12 cellular contexts compared by ENCODE assay signal in the genomic region with DNA sequence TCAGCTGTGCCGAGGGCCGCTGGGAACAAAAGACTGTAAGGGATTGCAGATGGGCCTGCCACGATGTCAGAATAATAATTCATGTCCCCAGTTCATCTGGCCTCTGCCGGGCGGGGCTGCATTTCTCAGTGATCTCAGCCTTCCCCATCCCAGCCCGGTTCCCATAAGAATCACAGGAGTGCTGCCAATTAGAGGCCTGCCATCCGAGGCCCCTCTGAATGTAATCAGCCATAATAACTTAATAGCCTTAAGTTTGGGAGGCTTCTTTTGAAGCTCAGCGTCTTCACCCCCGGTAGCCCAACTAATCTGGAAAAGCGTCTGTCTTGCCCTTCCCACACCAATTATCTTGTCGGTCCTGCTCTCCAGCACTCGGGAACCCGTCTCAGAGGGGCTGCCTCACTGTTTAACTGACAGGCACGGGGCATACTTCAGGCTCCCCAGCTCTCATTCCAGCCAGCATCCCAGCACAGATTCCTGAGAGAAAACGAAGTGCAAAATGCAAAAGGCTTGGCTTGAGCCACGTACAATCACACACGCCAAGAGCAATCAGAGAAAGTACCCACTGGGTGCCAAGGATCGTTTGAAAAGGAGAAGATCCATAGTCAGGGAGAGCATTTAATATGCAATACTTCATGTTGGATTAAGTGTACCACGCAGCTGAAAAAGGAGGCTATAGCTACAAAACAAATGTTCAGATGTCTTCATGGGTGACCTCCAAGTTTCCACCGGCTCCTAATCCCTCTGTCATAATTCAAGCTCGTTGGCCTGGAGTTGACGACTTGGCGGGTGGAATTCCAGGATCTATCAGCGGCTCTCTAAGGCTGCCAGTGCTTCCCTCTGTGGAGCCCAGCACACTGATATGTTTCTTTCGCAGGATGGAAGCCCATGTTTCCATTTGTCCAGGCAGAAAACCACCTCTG. TPM values are rescaled to one million over a fixed set of nuclear protein-coding genes. Genes with fewer than 3 reads are reported as not detected.
DNase-seq lines count a peak whose midpoint lies in the region; ATAC-seq and TF ChIP-seq lines count a peak whose summit lies in the region.
"Had no signal": no experiment of that assay in that cellular context is flagged by ENCODE, and none has a peak within 500 bp of the region (broad histone marks: within the 10 kb centered on the region; RNA-seq: fewer than 3 reads in every experiment).

No MANE protein-coding gene starts in this region.

- ATAC-seq in stimulated activated memory B cell treated with anti-CD40 and anti-IgM and Interleukin-4, amounts not matched to agents 10 μg/mL and 1 μg/mL and 100 μg/mL, for 72 hours: no peak
- ATAC-seq in GM18511 (IDR thresholded peaks at IDR 0.05; ENCODE audit: unreplicated experiment): no peak
- ATAC-seq: stimulated activated naive CD8-positive, alpha-beta T cell treated with anti-CD3 and anti-CD28 coated beads, Interleukin-15, amount 100 ng/mL, for 72 hours had no signal

- peak overlapping the region; percentile 28 for H3K27ac ChIP-seq in caudate nucleus (ENCODE audit: low read depth, low read length)

- H3K27ac Mint-ChIP-seq in stimulated activated memory B cell treated with anti-CD40 and anti-IgM and Interleukin-4, amounts not matched to agents 10 μg/mL and 1 μg/mL and 100 μg/mL, for 72 hours: no peak overlapping the region
- no peak overlapping the region for H3K27ac Mint-ChIP-seq in CD14-positive monocyte
- H3K27ac Mint-ChIP-seq: stimulated activated naive CD8-positive, alpha-beta T cell treated with anti-CD3 and anti-CD28 coated beads, Interleukin-15, amount 100 ng/mL, for 72 hours had no signal

- intact Hi-C loops in CD14-positive monocyte (cut with micrococcal nuclease): no loop called here

- H3K27me3 Mint-ChIP-seq in stimulated activated memory B cell treated with anti-CD40 and anti-IgM and Interleukin-4, amounts not matched to agents 10 μg/mL and 1 μg/mL and 100 μg/mL, for 72 hours: peaks cover 10% of the 10 kb centered on the region
- H3K27me3 Mint-ChIP-seq in CD14-positive monocyte (ENCODE audit: low read depth in 3 of 3): peaks cover 5 to 12% (median 7%) of the 10 kb centered on the region in 3 donors
- H3K27me3 Mint-ChIP-seq: stimulated activated naive CD8-positive, alpha-beta T cell treated with anti-CD3 and anti-CD28 coated beads, Interleukin-15, amount 100 ng/mL, for 72 hours had no signal

- H3K4me3 Mint-ChIP-seq in stimulated activated memory B cell treated with anti-CD40 and anti-IgM and Interleukin-4, amounts not matched to agents 10 μg/mL and 1 μg/mL and 100 μg/mL, for 72 hours: no peak overlapping the region
- peak overlapping the region in 1 of 2 donors; percentile 31 for H3K4me3 Mint-ChIP-seq in CD14-positive monocyte
- H3K4me3 Mint-ChIP-seq: stimulated activated naive CD8-positive, alpha-beta T cell treated with anti-CD3 and anti-CD28 coated beads, Interleukin-15, amount 100 ng/mL, for 72 hours had no signal

- H3K36me3 Mint-ChIP-seq in stimulated activated memory B cell treated with anti-CD40 and anti-IgM and Interleukin-4, amounts not matched to agents 10 μg/mL and 1 μg/mL and 100 μg/mL, for 72 hours: no peaks in the 10 kb centered on the region
- H3K36me3 Mint-ChIP-seq in CD14-positive monocyte: no peaks in the 10 kb centered on the region

- TF ChIP-seq CTCF in CD14-positive monocyte (IDR thresholded peaks at IDR 0.05): no peak

- H3K9me3 Mint-ChIP-seq in stimulated activated memory B cell treated with anti-CD40 and anti-IgM and Interleukin-4, amounts not matched to agents 10 μg/mL and 1 μg/mL and 100 μg/mL, for 72 hours: peaks cover 2% of the 10 kb centered on the region
- no peaks in the 10 kb centered on the region for H3K9me3 Mint-ChIP-seq in CD14-positive monocyte
- H3K9me3 Mint-ChIP-seq: stimulated activated naive CD8-positive, alpha-beta T cell treated with anti-CD3 and anti-CD28 coated beads, Interleukin-15, amount 100 ng/mL, for 72 hours had no signal

- DNase-seq in Ammon's horn (ENCODE audit: low spot score) (peak; percentile 37), caudate nucleus (lab: John Stamatoyannopoulos, UW) (peak in 37 of 61 donors; percentile 5 to 60 (median 30)), left kidney (ENCODE audit: low read depth, low spot score) (peak; percentile 65), retina (peak; percentile 92), CD14-positive monocyte (ENCODE audit: low spot score) (no peak)
- DNase-seq in activated CD8-positive, alpha-beta memory T cell treated with anti-CD3 and anti-CD28 coated beads for 24 hours: no peak
- DNase-seq: activated CD8-positive, alpha-beta memory T cell treated with anti-CD3 and anti-CD28 coated beads, Interleukin-2, amount 50 U/mL, for 4 hours; NCI-H446 treated with DMSO at 0.1 percent for 48 hours; stimulated activated CD4-positive, alpha-beta T cell treated with anti-CD3 and anti-CD28 coated beads, Interleukin-4, amount 100 ng/mL, for 4 hours; stimulated activated naive CD8-positive, alpha-beta T cell treated with anti-CD3 and anti-CD28 coated beads, Interleukin-15, amount 100 ng/mL, for 72 hours had no signal

- H3K4me1 Mint-ChIP-seq in stimulated activated memory B cell treated with anti-CD40 and anti-IgM and Interleukin-4, amounts not matched to agents 10 μg/mL and 1 μg/mL and 100 μg/mL, for 72 hours: no peaks in the 10 kb centered on the region
- no peaks in the 10 kb centered on the region for H3K4me1 Mint-ChIP-seq in CD14-positive monocyte
- H3K4me1 Mint-ChIP-seq: stimulated activated naive CD8-positive, alpha-beta T cell treated with anti-CD3 and anti-CD28 coated beads, Interleukin-15, amount 100 ng/mL, for 72 hours had no signal

RNA-seq across cellular contexts. Expression of a gene that starts 53.8 kb away (rescaled TPM):
- 10 to 100 TPM; 15.6 to 27.4 TPM for polyA plus RNA-seq in CD14-positive monocyte

Comparison
In these comparisons a context has a peak if more than half of its experiments do, and no peak if none do; other contexts are left out.
1. DNase-seq: peak in Ammon's horn (single experiment), caudate nucleus (37 of 61), left kidney (single experiment) and retina (single experiment); none in activated CD8-positive, alpha-beta memory T cell treated with anti-CD3 and anti-CD28 coated beads for 24 hours (single experiment) and CD14-positive monocyte (single experiment).